Comparison of ENCODE assay signal across 18 cellular contexts in the genomic region with DNA sequence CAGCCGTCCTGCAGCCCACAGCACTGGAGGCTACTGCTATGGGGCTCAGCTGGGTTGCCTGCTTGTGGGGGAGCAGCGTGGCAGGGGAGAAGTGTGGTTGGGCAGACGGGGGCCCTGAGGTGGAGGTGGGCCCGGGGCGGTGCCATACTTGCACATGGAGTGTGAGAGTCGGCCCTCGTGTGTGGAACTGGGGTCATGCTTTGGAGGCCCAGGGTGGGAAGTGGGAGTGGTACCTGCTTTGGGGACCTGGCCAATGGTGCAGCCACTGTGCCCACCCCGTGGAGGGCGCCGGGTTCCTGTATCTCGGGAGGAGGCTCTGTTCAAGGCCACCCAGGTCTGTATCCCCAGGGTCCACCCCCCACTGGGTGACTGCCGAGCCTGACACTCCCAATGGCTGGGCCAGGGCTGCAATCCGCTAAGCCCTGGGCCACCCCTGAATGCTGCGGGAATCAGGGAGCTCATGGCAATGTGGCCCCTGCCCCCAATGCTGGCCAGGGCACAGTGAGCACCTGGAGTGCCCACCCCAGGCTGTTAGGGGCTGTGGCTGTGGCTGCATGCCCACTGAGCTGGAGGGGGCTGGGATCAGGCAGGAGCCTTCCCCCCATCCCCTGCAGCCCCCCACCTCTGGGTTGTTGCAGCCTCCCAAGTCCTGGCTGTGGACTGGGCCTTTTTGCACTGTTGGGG.
"Had no signal": no experiment of that assay in that cellular context is flagged by ENCODE, and none has a peak within 500 bp of the region (broad histone marks: within the 10 kb centered on the region; RNA-seq: fewer than 3 reads in every experiment).

No MANE protein-coding gene starts in this region.

- H3K27me3 Mint-ChIP-seq: activated naive CD8-positive, alpha-beta T cell treated with anti-CD3 and anti-CD28 coated beads for 36 hours; naive thymus-derived CD8-positive, alpha-beta T cell; stimulated activated naive CD8-positive, alpha-beta T cell treated with anti-CD3 and anti-CD28 coated beads, Interleukin-15, amount 100 ng/mL, for 72 hours had no signal

- H3K36me3 ChIP-seq: prostate gland, right atrium auricular region, suprapubic skin, transverse colon, vagina, WERI-Rb-1 had no signal

- H3K4me1 Mint-ChIP-seq: activated naive CD8-positive, alpha-beta T cell treated with anti-CD3 and anti-CD28 coated beads for 36 hours had no signal

- H3K27ac Mint-ChIP-seq: activated naive CD8-positive, alpha-beta T cell treated with anti-CD3 and anti-CD28 coated beads for 36 hours; stimulated activated naive CD8-positive, alpha-beta T cell treated with anti-CD3 and anti-CD28 coated beads, Interleukin-15, amount 100 ng/mL, for 72 hours had no signal

- H3K4me1 ChIP-seq: prostate gland had no signal

- H3K9me3 ChIP-seq: prostate gland, right atrium auricular region, suprapubic skin, transverse colon, vagina had no signal

- H3K27ac ChIP-seq: dorsolateral prefrontal cortex, prostate gland, right atrium auricular region, skin epidermis, suprapubic skin, transverse colon, vagina, WERI-Rb-1 had no signal

- H3K4me3 ChIP-seq: dorsolateral prefrontal cortex, prostate gland, right atrium auricular region, skin epidermis, suprapubic skin, transverse colon, vagina had no signal

- H3K4me3 Mint-ChIP-seq: activated naive CD8-positive, alpha-beta T cell treated with anti-CD3 and anti-CD28 coated beads for 36 hours; naive thymus-derived CD8-positive, alpha-beta T cell; stimulated activated naive CD8-positive, alpha-beta T cell treated with anti-CD3 and anti-CD28 coated beads, Interleukin-15, amount 100 ng/mL, for 72 hours had no signal

- DNase-seq: activated CD4-positive, alpha-beta T cell treated with anti-CD3 and anti-CD28 coated beads, Interleukin-2, amount 50 U/mL, for 4 hours; activated gamma-delta T cell; activated naive CD8-positive, alpha-beta T cell treated with anti-CD3 and anti-CD28 coated beads for 36 hours; amygdala; caudate nucleus; dorsolateral prefrontal cortex; foreskin melanocyte; head of caudate nucleus; kidney glomerular epithelial cell; naive thymus-derived CD8-positive, alpha-beta T cell; stimulated activated naive CD8-positive, alpha-beta T cell treated with anti-CD3 and anti-CD28 coated beads, Interleukin-15, amount 100 ng/mL, for 72 hours; transverse colon; WERI-Rb-1 had no signal

- H3K27me3 ChIP-seq: dorsolateral prefrontal cortex, right atrium auricular region, suprapubic skin, transverse colon, vagina had no signal

- ATAC-seq: naive thymus-derived CD8-positive, alpha-beta T cell; stimulated activated naive CD8-positive, alpha-beta T cell treated with anti-CD3 and anti-CD28 coated beads, Interleukin-15, amount 100 ng/mL, for 72 hours had no signal
